In genomic region chr4:8270418-8270771, GRCh38 we compare ENCODE assay signal across 14 cellular contexts. TPM values are rescaled to one million over a fixed set of nuclear protein-coding genes. Genes with fewer than 3 reads are reported as not detected.
DNase-seq lines count a peak whose midpoint lies in the region; ATAC-seq and TF ChIP-seq lines count a peak whose summit lies in the region.
"Had no signal": no experiment of that assay in that cellular context is flagged by ENCODE, and none has a peak within 500 bp of the region (broad histone marks: within the 10 kb centered on the region; RNA-seq: fewer than 3 reads in every experiment).

No MANE protein-coding gene starts in this region.

- no peak overlapping the region for H3K27ac Mint-ChIP-seq in activated CD4-positive, alpha-beta T cell treated with anti-CD3 and anti-CD28 coated beads for 36 hours

- H3K9me3 Mint-ChIP-seq in activated CD4-positive, alpha-beta T cell treated with anti-CD3 and anti-CD28 coated beads for 36 hours (ENCODE audit: low read depth) = no peaks in the 10 kb centered on the region

- H3K36me3 ChIP-seq in ACC112 (ENCODE audit: insufficient read depth, low read length) = no peaks in the 10 kb centered on the region
- no peaks in the 10 kb centered on the region for H3K36me3 ChIP-seq in NT2/D1 (ENCODE audit: insufficient read depth, insufficient read length, low read length)
- H3K36me3 ChIP-seq in hepatocyte (replicated peaks; ENCODE audit: insufficient read depth, low read depth) = no peaks in the 10 kb centered on the region
- no peaks in the 10 kb centered on the region for H3K36me3 ChIP-seq in psoas muscle (ENCODE audit: insufficient read depth in 1 of 2, low read depth in 1 of 2)
- H3K36me3 ChIP-seq: SJSA1 had no signal

- H4K20me1 ChIP-seq in hepatocyte (ENCODE audit: insufficient read depth, poor library complexity, severe bottlenecking) = no peaks in the 10 kb centered on the region

- H3K4me3 Mint-ChIP-seq in activated CD4-positive, alpha-beta T cell treated with anti-CD3 and anti-CD28 coated beads for 36 hours = no peak overlapping the region

- H3K4me3 ChIP-seq in ACC112 (ENCODE audit: low read depth, low read length) (peak overlapping the region; percentile 78), NT2/D1 (ENCODE audit: insufficient read length, low read depth) (peak overlapping the region; percentile 56), hepatocyte (no peak overlapping the region), psoas muscle (peak overlapping the region; percentile 66)
- H3K4me3 ChIP-seq: K562, mucosa of descending colon, SJSA1 had no signal

- peaks cover 15% of the 10 kb centered on the region for H3K27me3 ChIP-seq in ACC112 (ENCODE audit: insufficient read depth, low read length)
- peaks cover 35% of the 10 kb centered on the region for H3K27me3 ChIP-seq in NT2/D1 (ENCODE audit: insufficient read depth, insufficient read length)
- H3K27me3 ChIP-seq in hepatocyte = peaks cover 20% of the 10 kb centered on the region
- no peaks in the 10 kb centered on the region for H3K27me3 ChIP-seq in psoas muscle (ENCODE audit: insufficient read depth in 3 of 3, low read length in 2 of 3)

- H3K4me1 Mint-ChIP-seq in activated CD4-positive, alpha-beta T cell treated with anti-CD3 and anti-CD28 coated beads for 36 hours = no peaks in the 10 kb centered on the region

- H3K27me3 Mint-ChIP-seq in activated CD4-positive, alpha-beta T cell treated with anti-CD3 and anti-CD28 coated beads for 36 hours = peaks cover 32% of the 10 kb centered on the region

- DNase-seq in NT2/D1 (ENCODE audit: low read depth, low spot score) = no peak
- DNase-seq in hepatocyte (ENCODE audit: low spot score) = no peak
- no peak for DNase-seq in psoas muscle
- no peak for DNase-seq in activated CD4-positive, alpha-beta T cell treated with anti-CD3 and anti-CD28 coated beads for 36 hours
- DNase-seq in epidermal melanocyte (ENCODE audit: insufficient read length, low spot score) = no peak
- DNase-seq: activated CD8-positive, alpha-beta memory T cell treated with anti-CD3 and anti-CD28 coated beads, Interleukin-2, amount 50 U/mL, for 48 hours; mucosa of descending colon; NCI-H1436 treated with DMSO at 0.1 percent for 48 hours; NCI-H526 treated with DMSO at 0.1 percent for 48 hours had no signal

- POLR2A ChIA-PET in activated CD4-positive, alpha-beta T cell treated with anti-CD3 and anti-CD28 coated beads for 36 hours (lab: Charles Lee) = no interaction called here

- H3K36me3 Mint-ChIP-seq in activated CD4-positive, alpha-beta T cell treated with anti-CD3 and anti-CD28 coated beads for 36 hours (ENCODE audit: low read depth) = no peaks in the 10 kb centered on the region

- no peaks in the 10 kb centered on the region for H3K9me2 ChIP-seq in hepatocyte (replicated peaks; ENCODE audit: insufficient read depth)

- H3K79me2 ChIP-seq in ACC112 (ENCODE audit: control insufficient read depth, insufficient read depth, low read length, unreplicated experiment) = no peaks in the 10 kb centered on the region
- H3K79me2 ChIP-seq in hepatocyte = no peaks in the 10 kb centered on the region

- TF ChIP-seq CTCF in hepatocyte (IDR thresholded peaks at IDR 0.05; ENCODE audit: poor library complexity) (no peak), psoas muscle (IDR thresholded peaks at IDR 0.05) (no peak)

- H3K9ac ChIP-seq in NT2/D1 (ENCODE audit: insufficient read length, low read depth) = peak overlapping the region; percentile 81

- WGBS in hepatocyte (ENCODE audit: low lambda C conversion rate, missing lambda C conversion rate) = 68% methylated on average over 11 of the region's 11 CpGs
- WGBS in psoas muscle, 3 donors = 36 to 61% (median 41%) methylated on average over 11 of the region's 11 CpGs

- H3K27ac ChIP-seq in ACC112 (ENCODE audit: low read depth, low read length) (no peak overlapping the region), hepatocyte (no peak overlapping the region), psoas muscle (no peak overlapping the region)
- H3K27ac ChIP-seq: SJSA1 had no signal

- intact Hi-C loops in psoas muscle (cut with DNase I) = no loop called here
- intact Hi-C loops in activated CD4-positive, alpha-beta T cell treated with anti-CD3 and anti-CD28 coated beads for 36 hours (cut with DNase I, micrococcal nuclease) = no loop called here

- H3K9me3 ChIP-seq in NT2/D1 (ENCODE audit: insufficient read depth, low read length) (no peaks in the 10 kb centered on the region), hepatocyte (ENCODE audit: low read depth) (no peaks in the 10 kb centered on the region), psoas muscle (no peaks in the 10 kb centered on the region)
- H3K9me3 ChIP-seq: mucosa of descending colon, SJSA1 had no signal

- no peak for ATAC-seq in psoas muscle
- no peak for ATAC-seq in HG03521 (IDR thresholded peaks at IDR 0.05; ENCODE audit: unreplicated experiment)
- ATAC-seq in activated CD4-positive, alpha-beta T cell treated with anti-CD3 and anti-CD28 coated beads for 36 hours = no peak
- ATAC-seq in GM18502 (IDR thresholded peaks at IDR 0.05; ENCODE audit: poor library complexity, unreplicated experiment) = no peak
- ATAC-seq: K562 had no signal

- H2AFZ ChIP-seq in ACC112 (ENCODE audit: low read length, unreplicated experiment) = no peak overlapping the region
- no peak overlapping the region for H2AFZ ChIP-seq in hepatocyte

- H3K4me1 ChIP-seq in ACC112 (ENCODE audit: control insufficient read depth, insufficient read depth, low read length, unreplicated experiment) = peaks cover 8% of the 10 kb centered on the region
- H3K4me1 ChIP-seq in NT2/D1 (ENCODE audit: insufficient read depth, insufficient read length) = peaks cover 20% of the 10 kb centered on the region
- peaks cover 42% of the 10 kb centered on the region for H3K4me1 ChIP-seq in hepatocyte (ENCODE audit: insufficient read depth)
- H3K4me1 ChIP-seq in psoas muscle = peaks cover 28% of the 10 kb centered on the region
- H3K4me1 ChIP-seq: SJSA1 had no signal

- peak overlapping the region; percentile 83 for H3K4me2 ChIP-seq in hepatocyte

- CTCF ChIA-PET in activated CD4-positive, alpha-beta T cell treated with anti-CD3 and anti-CD28 coated beads for 36 hours (lab: Charles Lee) = interaction anchor here (1.2 kb wide), 1 partner anchor 28 kb away, joined by 5 read pairs; no protein-coding TSS in a partner anchor

RNA-seq across cellular contexts. Expression of gene HTRA3, which starts 0.8 kb away (rescaled TPM):
- total RNA-seq in hepatocyte = 17.7 and 19.4 TPM in 2 replicates
- 34.9 and 39.4 TPM in 2 replicates for polyA plus RNA-seq in hepatocyte
- total RNA-seq in psoas muscle = 10 to 100 TPM in 2 of 4 donors, 1 to 10 TPM in 2; 7.2 to 26.4 (median 17.0) TPM
- polyA plus RNA-seq in psoas muscle = 10 to 100 TPM; 11.1 to 15.5 (median 14.0) TPM
- total RNA-seq in activated CD4-positive, alpha-beta T cell treated with anti-CD3 and anti-CD28 coated beads for 36 hours = not detected
- total RNA-seq: K562 had no signal

Comparison
In these comparisons a context has a peak if more than half of its experiments do, and no peak if none do; other contexts are left out.
1. RNA of gene HTRA3, which starts 0.8 kb away (total RNA-seq): 7.2 to 26.4 TPM in psoas muscle and 17.7 to 19.4 TPM in hepatocyte; not detected in activated CD4-positive, alpha-beta T cell treated with anti-CD3 and anti-CD28 coated beads for 36 hours; every median in the first group is over 4 times any median in the second.